ENCODE assay signal across 30 cellular contexts in genomic region chr2:85695691-85696668, GRCh38. TPM values are rescaled to one million over a fixed set of nuclear protein-coding genes. Genes with fewer than 3 reads are reported as not detected.
DNase-seq lines count a peak whose midpoint lies in the region; ATAC-seq and TF ChIP-seq lines count a peak whose summit lies in the region.
"Had no signal": no experiment of that assay in that cellular context is flagged by ENCODE, and none has a peak within 500 bp of the region (broad histone marks: within the 10 kb centered on the region; RNA-seq: fewer than 3 reads in every experiment).

No MANE protein-coding gene starts in this region.

- no peaks in the 10 kb centered on the region for H3K4me1 Mint-ChIP-seq in activated naive CD4-positive, alpha-beta T cell treated with anti-CD3 and anti-CD28 coated beads, Interleukin-2, amount 50 U/mL, for 24 hours
- no peaks in the 10 kb centered on the region for H3K4me1 Mint-ChIP-seq in activated naive CD4-positive, alpha-beta T cell treated with anti-CD3 and anti-CD28 coated beads for 36 hours (ENCODE audit: low read depth)
- H3K4me1 Mint-ChIP-seq in T-cell (peaks cover 0 to 2% (median 0%) of the 10 kb centered on the region in 3 donors), endodermal cell (peaks cover 5% of the 10 kb centered on the region)

- CTCF ChIA-PET in activated naive CD4-positive, alpha-beta T cell treated with anti-CD3 and anti-CD28 coated beads for 36 hours (lab: Charles Lee) = interaction anchor here (2.2 to 2.4 kb wide), 3 partner anchors 10 to 16 kb away, joined by 6 to 13 read pairs (median 10); no protein-coding TSS in a partner anchor
- CTCF ChIA-PET in T-cell (lab: Charles Lee) = interaction anchor here in 1 of 2 donors (0.7 to 0.8 kb wide), 2 partner anchors 12 to 772 kb away, joined by 3 to 4 read pairs; no protein-coding TSS in a partner anchor

- no peaks in the 10 kb centered on the region for H3K27me3 Mint-ChIP-seq in activated naive CD4-positive, alpha-beta T cell treated with anti-CD3 and anti-CD28 coated beads, Interleukin-2, amount 50 U/mL, for 24 hours
- no peaks in the 10 kb centered on the region for H3K27me3 Mint-ChIP-seq in activated naive CD4-positive, alpha-beta T cell treated with anti-CD3 and anti-CD28 coated beads for 36 hours (ENCODE audit: low read depth)
- H3K27me3 Mint-ChIP-seq in T-cell (no peaks in the 10 kb centered on the region), endodermal cell (ENCODE audit: insufficient read depth) (peaks cover 61% of the 10 kb centered on the region)
- H3K27me3 Mint-ChIP-seq: CD4-positive, CD25-positive, alpha-beta regulatory T cell; naive thymus-derived CD4-positive, alpha-beta T cell had no signal

- no peak overlapping the region for H3K4me3 ChIP-seq in endodermal cell (ENCODE audit: low read length)
- H3K4me3 ChIP-seq: sigmoid colon, SK-N-MC had no signal

- no peak for ATAC-seq in T-cell (replicated peaks in 1 of 4)
- ATAC-seq: activated CD4-positive, CD25-positive, alpha-beta regulatory T cell treated with anti-CD3 and anti-CD28 coated beads, Interleukin-2, amount 50 U/mL, for 24 hours; left colon; naive thymus-derived CD4-positive, alpha-beta T cell had no signal

- no peaks in the 10 kb centered on the region for H3K36me3 ChIP-seq in endodermal cell (ENCODE audit: control insufficient read depth, insufficient read depth, low read length)
- H3K36me3 ChIP-seq: heart right ventricle, sigmoid colon had no signal

- H3K9me3 ChIP-seq in endodermal cell (ENCODE audit: control insufficient read depth, low read length) = no peaks in the 10 kb centered on the region
- H3K9me3 ChIP-seq: heart right ventricle, sigmoid colon had no signal

- no peak overlapping the region for H3K27ac ChIP-seq in endodermal cell (ENCODE audit: low read depth, low read length)
- H3K27ac ChIP-seq: HL-60, sigmoid colon, SK-N-MC had no signal

- H3K4me3 Mint-ChIP-seq in activated naive CD4-positive, alpha-beta T cell treated with anti-CD3 and anti-CD28 coated beads, Interleukin-2, amount 50 U/mL, for 24 hours = peak overlapping the region; percentile 45
- H3K4me3 Mint-ChIP-seq in activated naive CD4-positive, alpha-beta T cell treated with anti-CD3 and anti-CD28 coated beads for 36 hours = no peak overlapping the region
- H3K4me3 Mint-ChIP-seq in T-cell (peak overlapping the region; percentile 23 to 60 (median 57)), endodermal cell (no peak overlapping the region)
- H3K4me3 Mint-ChIP-seq: CD4-positive, CD25-positive, alpha-beta regulatory T cell; memory B cell had no signal

- intact Hi-C loops in activated naive CD4-positive, alpha-beta T cell treated with anti-CD3 and anti-CD28 coated beads for 36 hours (cut with micrococcal nuclease) = no loop called here

- WGBS in endodermal cell (ENCODE audit: insufficient coverage in 1 of 2, insufficient read length in 1 of 2), 2 experiments = 88 to 93% methylated on average over 9 to 12 of the region's 12 CpGs

- H3K9me3 Mint-ChIP-seq in activated naive CD4-positive, alpha-beta T cell treated with anti-CD3 and anti-CD28 coated beads, Interleukin-2, amount 50 U/mL, for 24 hours = no peaks in the 10 kb centered on the region
- no peaks in the 10 kb centered on the region for H3K9me3 Mint-ChIP-seq in activated naive CD4-positive, alpha-beta T cell treated with anti-CD3 and anti-CD28 coated beads for 36 hours
- H3K9me3 Mint-ChIP-seq in T-cell (no peaks in the 10 kb centered on the region), endodermal cell (no peaks in the 10 kb centered on the region)
- H3K9me3 Mint-ChIP-seq: CD4-positive, CD25-positive, alpha-beta regulatory T cell; memory B cell; naive thymus-derived CD4-positive, alpha-beta T cell had no signal

- POLR2A ChIA-PET in T-cell (lab: Charles Lee) = interaction anchor here in 1 of 2 donors (0.7 kb wide), 1 partner anchor 9 kb away, joined by 4 read pairs; no protein-coding TSS in a partner anchor

- H3K36me3 Mint-ChIP-seq in activated naive CD4-positive, alpha-beta T cell treated with anti-CD3 and anti-CD28 coated beads, Interleukin-2, amount 50 U/mL, for 24 hours = no peaks in the 10 kb centered on the region
- no peaks in the 10 kb centered on the region for H3K36me3 Mint-ChIP-seq in activated naive CD4-positive, alpha-beta T cell treated with anti-CD3 and anti-CD28 coated beads for 36 hours (ENCODE audit: low read depth)
- H3K36me3 Mint-ChIP-seq in T-cell (no peaks in the 10 kb centered on the region), endodermal cell (ENCODE audit: low read depth) (no peaks in the 10 kb centered on the region)
- H3K36me3 Mint-ChIP-seq: CD4-positive, CD25-positive, alpha-beta regulatory T cell; memory B cell; naive thymus-derived CD4-positive, alpha-beta T cell had no signal

- DNase-seq in activated naive CD4-positive, alpha-beta T cell treated with anti-CD3 and anti-CD28 coated beads for 36 hours = no peak
- DNase-seq in T-cell (no peak), endodermal cell (no peak), C1 segment of cervical spinal cord (lab: John Stamatoyannopoulos, UW) (no peak), NCI-H748 treated with DMSO at 0.1 percent for 48 hours (lab: John Stamatoyannopoulos, UW) (no peak), HuH-7.5 (ENCODE audit: low spot score) (no peak)
- DNase-seq in stimulated activated CD8-positive, alpha-beta memory T cell treated with anti-CD3 and anti-CD28 coated beads, Interleukin-4, amount 100 ng/mL, for 48 hours = peak; percentile 14
- DNase-seq: anterior cingulate cortex; caudate nucleus; CD4-positive, CD25-positive, alpha-beta regulatory T cell; GDM1; heart right ventricle; left colon; NCI-H146; NCI-H2171 treated with DMSO at 0.1 percent for 48 hours; NCI-H526; RPMI8226; sigmoid colon; stimulated activated CD4-positive, alpha-beta T cell treated with anti-CD3 and anti-CD28 coated beads, Interleukin-15, amount 100 ng/mL, for 24 hours had no signal

- no peak overlapping the region for H3K27ac Mint-ChIP-seq in activated naive CD4-positive, alpha-beta T cell treated with anti-CD3 and anti-CD28 coated beads, Interleukin-2, amount 50 U/mL, for 24 hours
- no peak overlapping the region for H3K27ac Mint-ChIP-seq in activated naive CD4-positive, alpha-beta T cell treated with anti-CD3 and anti-CD28 coated beads for 36 hours
- H3K27ac Mint-ChIP-seq in T-cell = peak overlapping the region; percentile 15 to 52
- H3K27ac Mint-ChIP-seq in endodermal cell = peak overlapping the region; percentile 39
- H3K27ac Mint-ChIP-seq: CD4-positive, CD25-positive, alpha-beta regulatory T cell; memory B cell had no signal

- no peaks in the 10 kb centered on the region for H3K4me1 ChIP-seq in endodermal cell (ENCODE audit: control insufficient read depth, insufficient read depth, low read length)
- H3K4me1 ChIP-seq: sigmoid colon had no signal

- no peak overlapping the region for H3K9ac ChIP-seq in endodermal cell (ENCODE audit: extremely low read depth, low read length, poor library complexity, severe bottlenecking)

- H3K27me3 ChIP-seq in endodermal cell (ENCODE audit: control insufficient read depth, insufficient read depth, low read length, poor library complexity, severe bottlenecking) = peaks cover 48% of the 10 kb centered on the region
- H3K27me3 ChIP-seq: heart right ventricle, sigmoid colon had no signal

- no peak for TF ChIP-seq CTCF in endodermal cell (conservative IDR thresholded peaks at IDR 0.05)

RNA-seq across cellular contexts. Expression of gene GNLY, which starts 1.8 kb away (rescaled TPM):
- 1 to 10 TPM; 2.6 to 3.2 TPM for total RNA-seq in activated naive CD4-positive, alpha-beta T cell treated with anti-CD3 and anti-CD28 coated beads for 36 hours
- total RNA-seq in T-cell (100 to 1,000 TPM in 1 of 5 donors, 10 to 100 TPM in 4; 17.3 to 377 (median 82.9) TPM), endodermal cell (not detected)
- polyA plus RNA-seq in endodermal cell (2013, experiment 1 of 2) = 0.39 TPM
- polyA plus RNA-seq in endodermal cell (2013, experiment 2 of 2) = 0.66 TPM
- total RNA-seq: dermis microvascular lymphatic vessel endothelial cell, H4, HepG2, M059J had no signal
- polyA plus RNA-seq: AG04450, HepG2 had no signal

RNA-seq across cellular contexts. Expression of gene SFTPB, which starts 28.0 kb away (rescaled TPM):
- not detected for total RNA-seq in activated naive CD4-positive, alpha-beta T cell treated with anti-CD3 and anti-CD28 coated beads for 36 hours
- total RNA-seq in T-cell = 10 to 100 TPM in 3 of 5 donors, not detected in 2; 11.6 to 18.6 (median 16.0) TPM
- not detected for total RNA-seq in endodermal cell
- polyA plus RNA-seq in endodermal cell (2013, experiment 1 of 2) = not detected
- polyA plus RNA-seq in endodermal cell (2013, experiment 2 of 2) = not detected
- total RNA-seq: CD4-positive, CD25-positive, alpha-beta regulatory T cell; dermis microvascular lymphatic vessel endothelial cell; H4; HepG2; left colon; M059J; naive thymus-derived CD4-positive, alpha-beta T cell; sigmoid colon had no signal
- polyA plus RNA-seq: AG04450; CD4-positive, CD25-positive, alpha-beta regulatory T cell; HepG2; naive thymus-derived CD4-positive, alpha-beta T cell had no signal

RNA-seq across cellular contexts. Expression of gene ATOH8, which starts 57.8 kb away (rescaled TPM):
- total RNA-seq in activated naive CD4-positive, alpha-beta T cell treated with anti-CD3 and anti-CD28 coated beads for 36 hours = not detected
- total RNA-seq in T-cell = under 1 TPM in 1 of 5 donors, not detected in 4; 0.20 TPM
- total RNA-seq in endodermal cell = 1 to 10 TPM; 1.3 to 1.6 TPM
- 6.6 TPM for polyA plus RNA-seq in endodermal cell (2013, experiment 1 of 2)
- polyA plus RNA-seq in endodermal cell (2013, experiment 2 of 2) = 8.9 TPM
- total RNA-seq: CD4-positive, CD25-positive, alpha-beta regulatory T cell had no signal
- polyA plus RNA-seq: CD4-positive, CD25-positive, alpha-beta regulatory T cell; naive thymus-derived CD4-positive, alpha-beta T cell had no signal

Comparison
In these comparisons a context has a peak if more than half of its experiments do, and no peak if none do; other contexts are left out.
1. H3K4me3 Mint-ChIP-seq: peak in activated naive CD4-positive, alpha-beta T cell treated with anti-CD3 and anti-CD28 coated beads, Interleukin-2, amount 50 U/mL, for 24 hours (single experiment) and T-cell (3 of 3); none in activated naive CD4-positive, alpha-beta T cell treated with anti-CD3 and anti-CD28 coated beads for 36 hours (single experiment) and endodermal cell (single experiment).
2. H3K27ac Mint-ChIP-seq: peak in T-cell (2 of 2) and endodermal cell (single experiment); none in activated naive CD4-positive, alpha-beta T cell treated with anti-CD3 and anti-CD28 coated beads, Interleukin-2, amount 50 U/mL, for 24 hours (single experiment) and activated naive CD4-positive, alpha-beta T cell treated with anti-CD3 and anti-CD28 coated beads for 36 hours (single experiment).
3. RNA of gene GNLY, which starts 1.8 kb away (total RNA-seq): 17.3 to 377 TPM in T-cell; 2.6 to 3.2 TPM in activated naive CD4-positive, alpha-beta T cell treated with anti-CD3 and anti-CD28 coated beads for 36 hours and not detected in endodermal cell; every median in the first group is over 4 times any median in the second.